ENCODE assay signal across 1 cellular context in the genomic region with DNA sequence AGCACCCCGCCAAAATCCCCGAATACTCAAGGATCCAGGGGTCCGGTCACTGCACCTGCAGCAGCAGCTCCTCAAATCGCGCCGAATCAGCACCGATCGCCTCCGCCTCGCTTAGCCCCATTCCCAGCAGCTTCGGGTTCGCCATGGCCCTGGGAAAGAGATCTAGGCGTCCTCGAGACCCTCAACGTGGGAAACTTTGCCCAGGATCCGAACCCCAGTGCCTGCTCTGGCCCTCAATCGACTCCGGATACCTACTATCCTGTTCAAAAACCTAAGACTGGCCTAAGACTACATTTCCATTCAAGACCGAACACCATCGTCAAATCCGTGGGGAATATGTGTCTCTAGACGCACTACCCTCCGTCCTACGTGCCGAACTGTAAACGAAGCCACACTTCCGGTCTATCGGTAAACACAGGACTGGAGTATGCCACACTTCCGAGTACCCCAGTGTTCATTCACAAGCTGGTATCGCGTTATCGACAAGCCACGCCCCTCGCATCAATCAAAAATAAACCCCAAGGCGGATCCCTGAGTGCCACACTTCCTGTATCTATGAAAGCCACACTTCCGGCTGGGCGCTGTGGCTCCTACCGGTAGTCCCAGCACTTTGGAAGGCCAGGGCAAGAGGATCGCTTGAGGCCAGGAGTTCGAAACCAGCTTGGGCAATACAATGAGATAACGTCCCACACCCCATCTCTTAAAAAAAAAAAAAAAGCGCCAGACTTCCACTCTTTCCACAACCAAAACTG.
TF ChIP-seq lines count a peak whose summit lies in the region.

Gene PIH1D1, minus strand, starts transcription at position 385 of the 752 bp plus-strand sequence. Its CDS starts 240 bp downstream, at position 145.

TF ChIP-seq in K562, 482 proteins besides CTCF, POLR2A, EP300 and RAD21 (continued from another document and continues in another):
- TF ChIP-seq PRDM10 (IDR thresholded peaks at IDR 0.05; ENCODE audit: partially characterized antibody), result no peak
- TF ChIP-seq KDM2B (CRISPR knock-in tag; IDR thresholded peaks at IDR 0.05), result 0 out of 2 replicates have a peak, but pooled peaks have one; percentile 34
- no peak for TF ChIP-seq TEAD2 (tag; IDR thresholded peaks at IDR 0.05)
- TF ChIP-seq NCOA2 (IDR thresholded peaks at IDR 0.05; ENCODE audit: partially characterized antibody in 2 of 2), result no peak
- no peak for TF ChIP-seq STAT5A (IDR thresholded peaks at IDR 0.05; ENCODE audit: borderline replicate concordance, low read length)
- TF ChIP-seq ZNF146 (CRISPR knock-in tag; IDR thresholded peaks at IDR 0.05; ENCODE audit: unreplicated experiment), result no peak
- TF ChIP-seq NCOA4 (IDR thresholded peaks at IDR 0.05; ENCODE audit: partially characterized antibody), result no peak
- TF ChIP-seq ZNF274 (IDR thresholded peaks at IDR 0.05; ENCODE audit: borderline replicate concordance, low read depth, low read length), result no peak
- peak; percentile 72 for TF ChIP-seq RBFOX2 (IDR thresholded peaks at IDR 0.05; ENCODE audit: low read depth, low read length)
- no peak for TF ChIP-seq HLTF (IDR thresholded peaks at IDR 0.05)
- no peak for TF ChIP-seq E2F8 (IDR thresholded peaks at IDR 0.05; ENCODE audit: low read depth, partially characterized antibody)
- TF ChIP-seq, protein P1, sequence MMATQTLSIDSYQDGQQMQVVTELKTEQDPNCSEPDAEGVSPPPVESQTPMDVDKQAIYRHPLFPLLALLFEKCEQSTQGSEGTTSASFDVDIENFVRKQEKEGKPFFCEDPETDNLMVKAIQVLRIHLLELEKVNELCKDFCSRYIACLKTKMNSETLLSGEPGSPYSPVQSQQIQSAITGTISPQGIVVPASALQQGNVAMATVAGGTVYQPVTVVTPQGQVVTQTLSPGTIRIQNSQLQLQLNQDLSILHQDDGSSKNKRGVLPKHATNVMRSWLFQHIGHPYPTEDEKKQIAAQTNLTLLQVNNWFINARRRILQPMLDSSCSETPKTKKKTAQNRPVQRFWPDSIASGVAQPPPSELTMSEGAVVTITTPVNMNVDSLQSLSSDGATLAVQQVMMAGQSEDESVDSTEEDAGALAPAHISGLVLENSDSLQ (IDR thresholded peaks at IDR 0.05), result peak; percentile 98
- TF ChIP-seq ETS2 (tag; IDR thresholded peaks at IDR 0.05; ENCODE audit: borderline replicate concordance, poor library complexity, severe bottlenecking), result no peak
- TF ChIP-seq CHD2 (IDR thresholded peaks at IDR 0.05; ENCODE audit: low read depth, low read length), result peak; percentile 97
- TF ChIP-seq BRD9 (IDR thresholded peaks at IDR 0.05; ENCODE audit: low read depth, partially characterized antibody), result no peak
- TF ChIP-seq, protein P2, sequence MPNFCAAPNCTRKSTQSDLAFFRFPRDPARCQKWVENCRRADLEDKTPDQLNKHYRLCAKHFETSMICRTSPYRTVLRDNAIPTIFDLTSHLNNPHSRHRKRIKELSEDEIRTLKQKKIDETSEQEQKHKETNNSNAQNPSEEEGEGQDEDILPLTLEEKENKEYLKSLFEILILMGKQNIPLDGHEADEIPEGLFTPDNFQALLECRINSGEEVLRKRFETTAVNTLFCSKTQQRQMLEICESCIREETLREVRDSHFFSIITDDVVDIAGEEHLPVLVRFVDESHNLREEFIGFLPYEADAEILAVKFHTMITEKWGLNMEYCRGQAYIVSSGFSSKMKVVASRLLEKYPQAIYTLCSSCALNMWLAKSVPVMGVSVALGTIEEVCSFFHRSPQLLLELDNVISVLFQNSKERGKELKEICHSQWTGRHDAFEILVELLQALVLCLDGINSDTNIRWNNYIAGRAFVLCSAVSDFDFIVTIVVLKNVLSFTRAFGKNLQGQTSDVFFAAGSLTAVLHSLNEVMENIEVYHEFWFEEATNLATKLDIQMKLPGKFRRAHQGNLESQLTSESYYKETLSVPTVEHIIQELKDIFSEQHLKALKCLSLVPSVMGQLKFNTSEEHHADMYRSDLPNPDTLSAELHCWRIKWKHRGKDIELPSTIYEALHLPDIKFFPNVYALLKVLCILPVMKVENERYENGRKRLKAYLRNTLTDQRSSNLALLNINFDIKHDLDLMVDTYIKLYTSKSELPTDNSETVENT (CRISPR knock-in tag; IDR thresholded peaks at IDR 0.05), result peak; percentile 66; the same call in 1 of the 2 replicates
- no peak for TF ChIP-seq NR0B1 (IDR thresholded peaks at IDR 0.05; ENCODE audit: partially characterized antibody)
- TF ChIP-seq MLLT1 (IDR thresholded peaks at IDR 0.05), result no peak
- no peak for TF ChIP-seq RB1 (IDR thresholded peaks at IDR 0.05; ENCODE audit: low read depth)
- TF ChIP-seq NEUROD1 (IDR thresholded peaks at IDR 0.05; ENCODE audit: borderline replicate concordance, low read depth, low read length, partially characterized antibody), result no peak
- peak; percentile 100; the same call in 1 of the 2 replicates for TF ChIP-seq ADNP (tag; IDR thresholded peaks at IDR 0.05)
- no peak for TF ChIP-seq ATF1 (CRISPR knock-in tag; IDR thresholded peaks at IDR 0.05)
- TF ChIP-seq ATF1 (tag; IDR thresholded peaks at IDR 0.05), result peak; percentile 72
- no peak for TF ChIP-seq NCOR1 (IDR thresholded peaks at IDR 0.05)
- no peak for TF ChIP-seq HDAC8 (tag; IDR thresholded peaks at IDR 0.05)
- TF ChIP-seq MAFG (tag; conservative IDR thresholded peaks at IDR 0.05), result 0 out of 2 replicates have a peak, but pooled peaks have one; percentile 15
- no peak for TF ChIP-seq CBFA2T3 (IDR thresholded peaks at IDR 0.05)
- peak; percentile 29; the same call in 1 of the 2 replicates for TF ChIP-seq CBFB (CRISPR knock-in tag; IDR thresholded peaks at IDR 0.05)
- no peak for TF ChIP-seq ZBTB5 (IDR thresholded peaks at IDR 0.05)
- peak; percentile 96 for TF ChIP-seq GABPB1 (CRISPR knock-in tag; IDR thresholded peaks at IDR 0.05)
- TF ChIP-seq ZNF165 (CRISPR knock-in tag; IDR thresholded peaks at IDR 0.05; ENCODE audit: borderline replicate concordance), result no peak
- no peak for TF ChIP-seq RBM14 (IDR thresholded peaks at IDR 0.05; ENCODE audit: borderline replicate concordance, insufficient read depth, low read depth, low read length)
- no peak for TF ChIP-seq SMARCE1 (IDR thresholded peaks at IDR 0.05)
- TF ChIP-seq ZNF561 (CRISPR knock-in tag; conservative IDR thresholded peaks at IDR 0.05), result no peak
- TF ChIP-seq ZBTB11 (CRISPR knock-in tag; IDR thresholded peaks at IDR 0.05), result peak in 2 of 3 experiments; percentile 53 to 95; a peak in 4 of 6 replicates
- no peak for TF ChIP-seq BRD4 (IDR thresholded peaks at IDR 0.05)
